ENCODE assay signal across 15 cellular contexts in the genomic region with DNA sequence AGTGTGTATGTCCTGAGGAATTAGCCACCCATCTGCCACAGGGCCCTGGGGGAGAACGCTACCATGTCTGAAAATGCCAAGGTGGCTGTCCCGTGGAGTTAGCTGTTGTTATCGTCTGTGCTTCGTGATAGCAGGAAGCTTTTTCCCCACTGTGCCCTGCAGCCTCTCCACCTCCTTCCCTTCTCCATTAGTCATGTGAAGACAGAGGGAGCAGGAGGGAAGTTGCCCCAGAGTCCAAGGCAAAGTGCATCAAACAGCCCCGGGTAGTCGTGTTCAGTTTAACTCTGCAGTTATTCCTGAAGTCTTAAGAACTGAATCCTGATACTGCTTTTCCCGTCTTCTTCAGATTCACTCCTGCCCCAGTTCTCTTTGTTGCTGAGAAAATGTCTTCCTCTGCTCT. TPM values are rescaled to one million over a fixed set of nuclear protein-coding genes. Genes with fewer than 3 reads are reported as not detected.
"Had no signal": no experiment of that assay in that cellular context is flagged by ENCODE, and none has a peak within 500 bp of the region (broad histone marks: within the 10 kb centered on the region; RNA-seq: fewer than 3 reads in every experiment).

No MANE protein-coding gene starts in this region.

RNA-seq across cellular contexts. Expression of gene MRGPRE, which starts 30.3 kb away (rescaled TPM):
- total RNA-seq: activated B cell treated with CpG ODN at 0.5 μM for 24 hours; activated CD4-positive, alpha-beta memory T cell treated with anti-CD3 and anti-CD28 coated beads for 36 hours; activated CD4-positive, alpha-beta memory T cell treated with anti-CD3 and anti-CD28 coated beads, Interleukin-2, amount 10 ng/mL, durations not matched to agents 7 days and 5 days; activated CD4-positive, alpha-beta T cell treated with anti-CD3 and anti-CD28 coated beads for 36 hours; activated CD4-positive, alpha-beta T cell treated with anti-CD3 and anti-CD28 coated beads, Interleukin-2, amount 10 ng/mL, durations not matched to agents 24 days and 14 days; activated CD4-positive, alpha-beta T cell treated with anti-CD3 and anti-CD28 coated beads, Interleukin-2, amount 10 ng/mL, durations not matched to agents 7 days and 5 days; activated CD8-positive, alpha-beta memory T cell treated with anti-CD3 and anti-CD28 coated beads for 36 hours; activated CD8-positive, alpha-beta memory T cell treated with anti-CD3 and anti-CD28 coated beads, Interleukin-2, amount 10 ng/mL, durations not matched to agents 7 days and 5 days; activated CD8-positive, alpha-beta T cell treated with anti-CD3 and anti-CD28 coated beads for 36 hours; activated CD8-positive, alpha-beta T cell treated with anti-CD3 and anti-CD28 coated beads, Interleukin-2, amount 10 ng/mL, durations not matched to agents 7 days and 5 days; T-cell; T-helper 1 cell treated with Interleukin-12 subunit alpha and Interleukin-12 subunit beta and Interleukin-4 antibody, amounts not matched to agents 30 ng/mL and 1 ng/mL, for 36 hours; T-helper 17 cell; T-helper 2 cell treated with Interferon-gamma antibody and Interleukin-4, amounts not matched to agents 100 ng/mL and 5 ng/mL, for 36 hours; WTC11 had no signal

RNA-seq across cellular contexts. Expression of gene MRGPRG, which starts 43.9 kb away (rescaled TPM):
- total RNA-seq: activated B cell treated with CpG ODN at 0.5 μM for 24 hours; activated CD4-positive, alpha-beta memory T cell treated with anti-CD3 and anti-CD28 coated beads for 36 hours; activated CD4-positive, alpha-beta memory T cell treated with anti-CD3 and anti-CD28 coated beads, Interleukin-2, amount 10 ng/mL, durations not matched to agents 7 days and 5 days; activated CD4-positive, alpha-beta T cell treated with anti-CD3 and anti-CD28 coated beads for 36 hours; activated CD4-positive, alpha-beta T cell treated with anti-CD3 and anti-CD28 coated beads, Interleukin-2, amount 10 ng/mL, durations not matched to agents 24 days and 14 days; activated CD4-positive, alpha-beta T cell treated with anti-CD3 and anti-CD28 coated beads, Interleukin-2, amount 10 ng/mL, durations not matched to agents 7 days and 5 days; activated CD8-positive, alpha-beta memory T cell treated with anti-CD3 and anti-CD28 coated beads for 36 hours; activated CD8-positive, alpha-beta memory T cell treated with anti-CD3 and anti-CD28 coated beads, Interleukin-2, amount 10 ng/mL, durations not matched to agents 7 days and 5 days; activated CD8-positive, alpha-beta T cell treated with anti-CD3 and anti-CD28 coated beads for 36 hours; activated CD8-positive, alpha-beta T cell treated with anti-CD3 and anti-CD28 coated beads, Interleukin-2, amount 10 ng/mL, durations not matched to agents 7 days and 5 days; T-cell; T-helper 1 cell treated with Interleukin-12 subunit alpha and Interleukin-12 subunit beta and Interleukin-4 antibody, amounts not matched to agents 30 ng/mL and 1 ng/mL, for 36 hours; T-helper 17 cell; T-helper 2 cell treated with Interferon-gamma antibody and Interleukin-4, amounts not matched to agents 100 ng/mL and 5 ng/mL, for 36 hours; WTC11 had no signal
